In genomic region chr5:2147504-2148311, GRCh38 we compare ENCODE assay signal across 28 cellular contexts.
"Had no signal": no experiment of that assay in that cellular context is flagged by ENCODE, and none has a peak within 500 bp of the region (broad histone marks: within the 10 kb centered on the region; RNA-seq: fewer than 3 reads in every experiment).

No MANE protein-coding gene starts in this region.

- H3K9me3 Mint-ChIP-seq: activated CD4-positive, alpha-beta memory T cell treated with anti-CD3 and anti-CD28 coated beads, Interleukin-2, amount 10 ng/mL, durations not matched to agents 7 days and 5 days; activated CD4-positive, alpha-beta T cell treated with anti-CD3 and anti-CD28 coated beads, Interleukin-2, amount 10 ng/mL, durations not matched to agents 7 days and 5 days; activated T-cell treated with anti-CD3 and anti-CD28 coated beads, Interleukin-2, amount 50 U/mL, for 4 hours; activated T-helper 17 cell treated with anti-CD3 and anti-CD28 coated beads, Interleukin-2, amount 50 U/mL, for 72 hours; effector memory CD8-positive, alpha-beta T cell; stimulated activated effector memory CD8-positive, alpha-beta T cell treated with anti-CD3 and anti-CD28 coated beads, Interleukin-12 subunit alpha, Interleukin-12 subunit beta, amount 100 ng/mL, for 72 hours; T-helper 1 cell treated with Interleukin-12 subunit alpha and Interleukin-12 subunit beta and Interleukin-4 antibody, amounts not matched to agents 30 μg/mL and 1 μg/mL, for 36 hours had no signal

- H3K27me3 ChIP-seq: adrenal gland, ascending aorta, cardiac muscle cell, colonic mucosa, right lobe of liver had no signal

- H3K27ac Mint-ChIP-seq: activated CD4-positive, alpha-beta memory T cell treated with anti-CD3 and anti-CD28 coated beads, Interleukin-2, amount 10 ng/mL, durations not matched to agents 7 days and 5 days; activated CD4-positive, alpha-beta T cell treated with anti-CD3 and anti-CD28 coated beads, Interleukin-2, amount 10 ng/mL, durations not matched to agents 7 days and 5 days; activated naive CD8-positive, alpha-beta T cell; activated T-helper 17 cell treated with anti-CD3 and anti-CD28 coated beads, Interleukin-2, amount 50 U/mL, for 72 hours; brain; effector memory CD8-positive, alpha-beta T cell; naive thymus-derived CD4-positive, alpha-beta T cell; stimulated activated effector memory CD8-positive, alpha-beta T cell treated with anti-CD3 and anti-CD28 coated beads, Interleukin-12 subunit alpha, Interleukin-12 subunit beta, amount 100 ng/mL, for 72 hours; T-helper 1 cell treated with Interleukin-12 subunit alpha and Interleukin-12 subunit beta and Interleukin-4 antibody, amounts not matched to agents 30 μg/mL and 1 μg/mL, for 36 hours had no signal

- H3K4me3 Mint-ChIP-seq: activated CD4-positive, alpha-beta memory T cell treated with anti-CD3 and anti-CD28 coated beads, Interleukin-2, amount 10 ng/mL, durations not matched to agents 7 days and 5 days; activated CD4-positive, alpha-beta T cell treated with anti-CD3 and anti-CD28 coated beads, Interleukin-2, amount 10 ng/mL, durations not matched to agents 7 days and 5 days; activated naive CD8-positive, alpha-beta T cell; activated T-cell treated with anti-CD3 and anti-CD28 coated beads, Interleukin-2, amount 50 U/mL, for 4 hours; activated T-helper 17 cell treated with anti-CD3 and anti-CD28 coated beads, Interleukin-2, amount 50 U/mL, for 72 hours; brain; effector memory CD8-positive, alpha-beta T cell; naive thymus-derived CD4-positive, alpha-beta T cell; stimulated activated effector memory CD8-positive, alpha-beta T cell treated with anti-CD3 and anti-CD28 coated beads, Interleukin-12 subunit alpha, Interleukin-12 subunit beta, amount 100 ng/mL, for 72 hours; T-helper 1 cell treated with Interleukin-12 subunit alpha and Interleukin-12 subunit beta and Interleukin-4 antibody, amounts not matched to agents 30 μg/mL and 1 μg/mL, for 36 hours had no signal

- H3K4me1 Mint-ChIP-seq: activated CD4-positive, alpha-beta memory T cell treated with anti-CD3 and anti-CD28 coated beads, Interleukin-2, amount 10 ng/mL, durations not matched to agents 7 days and 5 days; activated CD4-positive, alpha-beta T cell treated with anti-CD3 and anti-CD28 coated beads, Interleukin-2, amount 10 ng/mL, durations not matched to agents 7 days and 5 days; activated T-helper 17 cell treated with anti-CD3 and anti-CD28 coated beads, Interleukin-2, amount 50 U/mL, for 72 hours; naive thymus-derived CD4-positive, alpha-beta T cell; stimulated activated effector memory CD8-positive, alpha-beta T cell treated with anti-CD3 and anti-CD28 coated beads, Interleukin-12 subunit alpha, Interleukin-12 subunit beta, amount 100 ng/mL, for 72 hours had no signal

- H3K4me1 ChIP-seq: adrenal gland, ascending aorta, colonic mucosa, heart left ventricle, right lobe of liver, stomach, tibial artery had no signal

- H3K36me3 Mint-ChIP-seq: activated naive CD8-positive, alpha-beta T cell; brain; naive thymus-derived CD4-positive, alpha-beta T cell; stimulated activated effector memory CD8-positive, alpha-beta T cell treated with anti-CD3 and anti-CD28 coated beads, Interleukin-12 subunit alpha, Interleukin-12 subunit beta, amount 100 ng/mL, for 72 hours had no signal

- H3K4me3 ChIP-seq: adrenal gland, ascending aorta, cardiac muscle cell, colonic mucosa, dorsolateral prefrontal cortex, heart left ventricle, right lobe of liver, stomach, tibial artery had no signal

- H3K27ac ChIP-seq: adrenal gland, ascending aorta, cardiac muscle cell, colonic mucosa, dorsolateral prefrontal cortex, heart left ventricle, right lobe of liver, stomach, tibial artery had no signal

- FAIRE-seq: endothelial cell of umbilical vein had no signal

- ATAC-seq: activated T-cell treated with anti-CD3 and anti-CD28 coated beads, Interleukin-2, amount 50 U/mL, for 4 hours; activated T-helper 17 cell treated with anti-CD3 and anti-CD28 coated beads, Interleukin-2, amount 50 U/mL, for 72 hours; effector memory CD8-positive, alpha-beta T cell; naive thymus-derived CD4-positive, alpha-beta T cell had no signal

- H3K9me3 ChIP-seq: adrenal gland, ascending aorta, colonic mucosa, right lobe of liver, tibial artery had no signal

- H3K27me3 Mint-ChIP-seq: activated CD4-positive, alpha-beta memory T cell treated with anti-CD3 and anti-CD28 coated beads, Interleukin-2, amount 10 ng/mL, durations not matched to agents 7 days and 5 days; activated CD4-positive, alpha-beta T cell treated with anti-CD3 and anti-CD28 coated beads, Interleukin-2, amount 10 ng/mL, durations not matched to agents 7 days and 5 days had no signal

- H3K36me3 ChIP-seq: adrenal gland, ascending aorta, cardiac muscle cell, colonic mucosa, heart left ventricle, right lobe of liver, stomach, tibial artery had no signal

- DNase-seq: activated CD4-positive, alpha-beta memory T cell treated with anti-CD3 and anti-CD28 coated beads, Interleukin-2, amount 10 ng/mL, durations not matched to agents 7 days and 5 days; activated CD4-positive, alpha-beta T cell treated with anti-CD3 and anti-CD28 coated beads for 1 hour; activated CD4-positive, alpha-beta T cell treated with anti-CD3 and anti-CD28 coated beads, Interleukin-2, amount 10 ng/mL, durations not matched to agents 7 days and 5 days; activated T-cell treated with anti-CD3 and anti-CD28 coated beads, Interleukin-2, amount 50 U/mL, for 4 hours; adrenal gland; cerebellar nuclear complex; colonic mucosa; effector memory CD8-positive, alpha-beta T cell; heart left ventricle; hypothalamus; midbrain; naive thymus-derived CD4-positive, alpha-beta T cell; stimulated activated CD4-positive, alpha-beta T cell treated with anti-CD3 and anti-CD28 coated beads, Interleukin-12 subunit alpha, Interleukin-12 subunit beta, amount 100 ng/mL, for 4 hours; stimulated activated CD4-positive, alpha-beta T cell treated with anti-CD3 and anti-CD28 coated beads, Interleukin-4, amount 100 ng/mL, for 1 hour; stomach; SW 1271; T1000 had no signal
